Comparison of ENCODE assay signal across 9 cellular contexts in genomic region chr6:152232494-152233151, GRCh38.
DNase-seq lines count a peak whose midpoint lies in the region; ATAC-seq and TF ChIP-seq lines count a peak whose summit lies in the region.
"Had no signal": no experiment of that assay in that cellular context is flagged by ENCODE, and none has a peak within 500 bp of the region (broad histone marks: within the 10 kb centered on the region; RNA-seq: fewer than 3 reads in every experiment).

No MANE protein-coding gene starts in this region.

- peak overlapping the region; percentile 54 to 82 for H3K27ac ChIP-seq in right atrium auricular region
- peak overlapping the region; percentile 29 to 46 for H3K27ac ChIP-seq in thoracic aorta
- H3K27ac ChIP-seq: 22Rv1 had no signal

- peak overlapping the region; percentile 66 for H3K4me3 Mint-ChIP-seq in activated CD4-positive, alpha-beta T cell treated with anti-CD3 and anti-CD28 coated beads for 36 hours
- peak overlapping the region; percentile 53 for H3K4me3 Mint-ChIP-seq in activated naive CD4-positive, alpha-beta T cell treated with anti-CD3 and anti-CD28 coated beads, Interleukin-2, amount 10 ng/mL, durations not matched to agents 7 days and 5 days

- no peaks in the 10 kb centered on the region for H3K27me3 Mint-ChIP-seq in activated CD4-positive, alpha-beta T cell treated with anti-CD3 and anti-CD28 coated beads for 36 hours
- H3K27me3 Mint-ChIP-seq in activated naive CD4-positive, alpha-beta T cell treated with anti-CD3 and anti-CD28 coated beads, Interleukin-2, amount 10 ng/mL, durations not matched to agents 7 days and 5 days, result no peaks in the 10 kb centered on the region

- peaks cover 26% of the 10 kb centered on the region for H3K4me1 Mint-ChIP-seq in activated CD4-positive, alpha-beta T cell treated with anti-CD3 and anti-CD28 coated beads for 36 hours
- peaks cover 30% of the 10 kb centered on the region for H3K4me1 Mint-ChIP-seq in activated naive CD4-positive, alpha-beta T cell treated with anti-CD3 and anti-CD28 coated beads, Interleukin-2, amount 10 ng/mL, durations not matched to agents 7 days and 5 days

- peak; percentile 69 for ATAC-seq in activated CD4-positive, alpha-beta T cell treated with anti-CD3 and anti-CD28 coated beads for 36 hours
- ATAC-seq in thoracic aorta (ENCODE audit: insufficient number of reproducible peaks, low FRiP score, low read depth), result no peak

- no peaks in the 10 kb centered on the region for H3K9me3 ChIP-seq in right atrium auricular region
- H3K9me3 ChIP-seq in thoracic aorta, result no peaks in the 10 kb centered on the region

- DNase-seq in activated CD4-positive, alpha-beta T cell treated with anti-CD3 and anti-CD28 coated beads for 36 hours, result peak; percentile 57
- DNase-seq in activated CD4-positive, alpha-beta T cell treated with anti-CD3 and anti-CD28 coated beads for 1 hour, result no peak
- DNase-seq in activated naive CD4-positive, alpha-beta T cell treated with anti-CD3 and anti-CD28 coated beads, Interleukin-2, amount 10 ng/mL, durations not matched to agents 7 days and 5 days, result peak; percentile 41
- no peak for DNase-seq in right atrium auricular region (ENCODE audit: low spot score)
- DNase-seq in thoracic aorta (ENCODE audit: low spot score), result no peak
- DNase-seq in putamen (ENCODE audit: low spot score), result no peak
- DNase-seq in NOMO-1 treated with dmso at 0.1 percent for 144 hours (lab: John Stamatoyannopoulos, UW; ENCODE audit: unreplicated experiment), result no peak
- no peak for DNase-seq in NCI-H2196 treated with DMSO at 0.1 percent for 48 hours (lab: John Stamatoyannopoulos, UW; ENCODE audit: unreplicated experiment)

- H3K27me3 ChIP-seq in right atrium auricular region, result no peaks in the 10 kb centered on the region
- H3K27me3 ChIP-seq in thoracic aorta (replicated peaks; ENCODE audit: insufficient read depth), result no peaks in the 10 kb centered on the region

- H3K9me3 Mint-ChIP-seq in activated CD4-positive, alpha-beta T cell treated with anti-CD3 and anti-CD28 coated beads for 36 hours (ENCODE audit: low read depth), result no peaks in the 10 kb centered on the region
- H3K9me3 Mint-ChIP-seq in activated naive CD4-positive, alpha-beta T cell treated with anti-CD3 and anti-CD28 coated beads, Interleukin-2, amount 10 ng/mL, durations not matched to agents 7 days and 5 days, result no peaks in the 10 kb centered on the region

- no peak overlapping the region for H3K4me3 ChIP-seq in right atrium auricular region
- no peak overlapping the region for H3K4me3 ChIP-seq in thoracic aorta

- H3K4me1 ChIP-seq in right atrium auricular region, result peaks cover 0 to 19% of the 10 kb centered on the region in 2 donors
- peaks cover 14 to 21% of the 10 kb centered on the region in 2 donors for H3K4me1 ChIP-seq in thoracic aorta (ENCODE audit: control insufficient read depth in 1 of 2, low read depth in 2 of 2)

- POLR2A ChIA-PET in activated CD4-positive, alpha-beta T cell treated with anti-CD3 and anti-CD28 coated beads for 36 hours (lab: Charles Lee), result interaction anchor here (0.9 kb wide), 1 partner anchor 781 kb away, joined by 3 read pairs; the partner anchor contains the start of gene RMND1

- TF ChIP-seq CTCF in right atrium auricular region (IDR thresholded peaks at IDR 0.05) (peak; percentile 22 to 32), thoracic aorta (IDR thresholded peaks at IDR 0.05) (no peak)

- CTCF ChIA-PET in activated CD4-positive, alpha-beta T cell treated with anti-CD3 and anti-CD28 coated beads for 36 hours (lab: Charles Lee), result interaction anchor here (0.6 to 1.8 kb wide), 6 partner anchors 8 to 898 kb away, joined by 3 to 6 read pairs (median 4); no protein-coding TSS in a partner anchor
- CTCF ChIA-PET in activated naive CD4-positive, alpha-beta T cell treated with anti-CD3 and anti-CD28 coated beads, Interleukin-2, amount 10 ng/mL, durations not matched to agents 7 days and 5 days (lab: Charles Lee), result interaction anchor here (0.5 to 1.6 kb wide), 7 partner anchors 13 to 237 kb away, joined by 3 to 5 read pairs (median 3); no protein-coding TSS in a partner anchor

- peak overlapping the region; percentile 80 for H3K27ac Mint-ChIP-seq in activated CD4-positive, alpha-beta T cell treated with anti-CD3 and anti-CD28 coated beads for 36 hours
- H3K27ac Mint-ChIP-seq in activated naive CD4-positive, alpha-beta T cell treated with anti-CD3 and anti-CD28 coated beads, Interleukin-2, amount 10 ng/mL, durations not matched to agents 7 days and 5 days, result peak overlapping the region; percentile 88

- peaks cover 16% of the 10 kb centered on the region for H3K36me3 Mint-ChIP-seq in activated CD4-positive, alpha-beta T cell treated with anti-CD3 and anti-CD28 coated beads for 36 hours (ENCODE audit: low read depth)
- H3K36me3 Mint-ChIP-seq in activated naive CD4-positive, alpha-beta T cell treated with anti-CD3 and anti-CD28 coated beads, Interleukin-2, amount 10 ng/mL, durations not matched to agents 7 days and 5 days, result peaks cover 46% of the 10 kb centered on the region

- H3K36me3 ChIP-seq in right atrium auricular region (peaks cover 83% of the 10 kb centered on the region), thoracic aorta (peaks cover 36% of the 10 kb centered on the region)

- intact Hi-C loops in activated CD4-positive, alpha-beta T cell treated with anti-CD3 and anti-CD28 coated beads for 36 hours (cut with DNase I, micrococcal nuclease), result loop anchor here in 1 of 2 experiments (5.0 kb wide), 2 partner anchors 60 to 70 kb away; no protein-coding TSS in a partner anchor

Comparison
In these comparisons a context has a peak if more than half of its experiments do, and no peak if none do; other contexts are left out.
1. DNase-seq: peak in activated CD4-positive, alpha-beta T cell treated with anti-CD3 and anti-CD28 coated beads for 36 hours (single experiment) and activated naive CD4-positive, alpha-beta T cell treated with anti-CD3 and anti-CD28 coated beads, Interleukin-2, amount 10 ng/mL, durations not matched to agents 7 days and 5 days (single experiment); none in activated CD4-positive, alpha-beta T cell treated with anti-CD3 and anti-CD28 coated beads for 1 hour (single experiment), right atrium auricular region (single experiment), thoracic aorta (single experiment), putamen (single experiment), NOMO-1 treated with dmso at 0.1 percent for 144 hours (single experiment) and NCI-H2196 treated with DMSO at 0.1 percent for 48 hours (single experiment).